8 cellular contexts compared by ENCODE assay signal in genomic region chr18:23259701-23260661, GRCh38.
A peak's percentile ranks its signal among the peaks of the same experiment; 100 is the strongest.
DNase-seq lines count a peak whose midpoint lies in the region; ATAC-seq and TF ChIP-seq lines count a peak whose summit lies in the region.

No MANE protein-coding gene starts in this region.

- H3K36me3 Mint-ChIP-seq in activated naive CD8-positive, alpha-beta T cell treated with anti-CD3 and anti-CD28 coated beads for 36 hours: no peaks in the 10 kb centered on the region

- in situ Hi-C loops in GM13977 (cut with MboI; ENCODE audit: low pct_unique_long_range_greater_than_20kb, low sequenced_read_pairs, unreplicated experiment): loop anchor here (10.0 kb wide), 1 partner anchor 125 kb away; the partner anchor contains the start of gene CABLES1

- no peaks in the 10 kb centered on the region for H3K27me3 Mint-ChIP-seq in activated naive CD8-positive, alpha-beta T cell treated with anti-CD3 and anti-CD28 coated beads for 36 hours

- no peaks in the 10 kb centered on the region for H3K27me3 ChIP-seq in cardiac muscle cell

- no peaks in the 10 kb centered on the region for H3K9me3 ChIP-seq in cardiac muscle cell (ENCODE audit: low read depth)

- DNase-seq in AG10803 (ENCODE audit: low read depth) (peak; percentile 80), GM13977 (ENCODE audit: low spot score) (peak; percentile 52), NCI-H2196 treated with DMSO at 0.1 percent for 48 hours (lab: John Stamatoyannopoulos, UW; ENCODE audit: unreplicated experiment) (peak; percentile 92), cardiac muscle cell (ENCODE audit: low read depth in 1 of 2, low spot score in 1 of 2) (peak; percentile 84 to 93), pons (ENCODE audit: low spot score) (peak; percentile 53)
- DNase-seq in activated naive CD8-positive, alpha-beta T cell treated with anti-CD3 and anti-CD28 coated beads for 36 hours: peak; percentile 25

- H3K9me3 Mint-ChIP-seq in activated naive CD8-positive, alpha-beta T cell treated with anti-CD3 and anti-CD28 coated beads for 36 hours: no peaks in the 10 kb centered on the region

- H3K4me1 Mint-ChIP-seq in activated naive CD8-positive, alpha-beta T cell treated with anti-CD3 and anti-CD28 coated beads for 36 hours: peaks cover 33% of the 10 kb centered on the region

- H3K27ac Mint-ChIP-seq in activated naive CD8-positive, alpha-beta T cell treated with anti-CD3 and anti-CD28 coated beads for 36 hours: peak overlapping the region; percentile 70

- TF ChIP-seq CTCF in AG10803 (conservative IDR thresholded peaks at IDR 0.05; ENCODE audit: low read length) (no peak), GM13977 (IDR thresholded peaks at IDR 0.05; ENCODE audit: extremely low read depth, insufficient read depth, missing control alignments) (no peak), cardiac muscle cell (IDR thresholded peaks at IDR 0.05; ENCODE audit: low read depth, low read length) (no peak)

- peaks cover 33% of the 10 kb centered on the region for H3K4me1 ChIP-seq in cardiac muscle cell (ENCODE audit: low read depth)

- H3K27ac ChIP-seq in cardiac muscle cell: peak overlapping the region; percentile 93

- H3K4me3 ChIP-seq in AG10803 (ENCODE audit: low read length) (peak overlapping the region; percentile 26), cardiac muscle cell (peak overlapping the region; percentile 5)

- no peaks in the 10 kb centered on the region for H3K36me3 ChIP-seq in cardiac muscle cell

- ATAC-seq in HG02981 (IDR thresholded peaks at IDR 0.05; ENCODE audit: unreplicated experiment): peak; percentile 40
- ATAC-seq in HG02840 (IDR thresholded peaks at IDR 0.05; ENCODE audit: low FRiP score, unreplicated experiment): no peak

- H3K4me3 Mint-ChIP-seq in activated naive CD8-positive, alpha-beta T cell treated with anti-CD3 and anti-CD28 coated beads for 36 hours: peak overlapping the region; percentile 69

Comparison
In these comparisons a context has a peak if more than half of its experiments do, and no peak if none do; other contexts are left out.
1. DNase-seq: peak in every context shown above with its lines; median percentile 92 in NCI-H2196 treated with DMSO at 0.1 percent for 48 hours; 88 in cardiac muscle cell; 80 in AG10803; 53 in pons; 52 in GM13977; 25 in activated naive CD8-positive, alpha-beta T cell treated with anti-CD3 and anti-CD28 coated beads for 36 hours.